Comparison of ENCODE assay signal across 1 cellular context in the genomic region with DNA sequence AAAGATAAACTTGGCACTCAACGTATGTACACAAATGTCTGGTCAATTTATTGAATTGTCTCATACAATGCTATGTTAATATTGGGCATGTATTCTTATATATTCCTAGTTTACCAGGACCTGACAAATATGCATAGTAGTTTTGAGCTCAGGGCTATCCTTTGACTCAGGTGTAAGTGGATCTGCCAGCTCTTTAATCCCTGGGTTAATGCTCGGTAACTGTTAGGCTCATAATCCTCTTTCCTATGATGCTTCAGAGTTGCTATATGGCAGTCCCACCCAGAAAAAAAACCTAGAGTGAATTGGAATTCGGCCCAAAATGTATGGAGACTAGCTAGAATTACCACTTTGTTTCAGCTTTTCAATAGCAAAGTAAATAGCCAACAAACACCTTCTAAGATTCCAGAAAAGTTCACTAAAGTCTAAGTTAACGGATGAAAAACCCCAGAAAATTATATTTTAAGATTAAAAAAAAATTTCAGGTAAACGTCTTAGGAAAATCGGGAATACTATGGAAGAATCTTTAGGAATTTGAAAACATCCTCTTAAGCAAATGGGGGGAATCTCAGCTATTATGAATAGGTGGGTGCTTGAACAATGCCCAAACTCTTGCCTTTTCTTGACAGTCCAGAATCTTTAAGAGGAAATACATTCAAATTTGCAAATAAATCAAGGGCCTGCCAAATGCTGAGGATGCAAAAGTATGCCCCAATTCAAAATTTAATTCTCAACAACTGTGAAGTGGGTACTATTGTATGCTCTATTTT.
TF ChIP-seq lines count a peak whose summit lies in the region.

No MANE protein-coding gene starts in this region.

TF ChIP-seq in SK-N-SH treated with all-trans-retinoic acid at 6 μM for 48 hours, 23 proteins besides CTCF, POLR2A, EP300 and RAD21 (continued from another document):
- TF ChIP-seq TSHZ2 (CRISPR knock-in tag; IDR thresholded peaks at IDR 0.05) (no peak), ESRRG (CRISPR knock-in tag; IDR thresholded peaks at IDR 0.05) (no peak), BACH2 (CRISPR knock-in tag; IDR thresholded peaks at IDR 0.05; ENCODE audit: borderline replicate concordance) (no peak), SNAI2 (CRISPR knock-in tag; IDR thresholded peaks at IDR 0.05) (no peak), ZNF565 (CRISPR knock-in tag; conservative IDR thresholded peaks at IDR 0.05; ENCODE audit: low read depth) (no peak), ZC3H10 (CRISPR knock-in tag; IDR thresholded peaks at IDR 0.05) (no peak)
TF ChIP-seq in SK-N-SH treated with all-trans-retinoic acid at 6 μM for 48 hours: peak in this region for 0.
